ENCODE assay signal across 21 cellular contexts in genomic region chr4:6390357-6390756, GRCh38.
DNase-seq lines count a peak whose midpoint lies in the region; ATAC-seq and TF ChIP-seq lines count a peak whose summit lies in the region.
"Had no signal": no experiment of that assay in that cellular context is flagged by ENCODE, and none has a peak within 500 bp of the region (broad histone marks: within the 10 kb centered on the region; RNA-seq: fewer than 3 reads in every experiment).

No MANE protein-coding gene starts in this region.

- H3K4me1 ChIP-seq in mucosa of descending colon (ENCODE audit: low read depth): no peaks in the 10 kb centered on the region
- H3K4me1 ChIP-seq in prostate gland (replicated peaks): peaks cover 3% of the 10 kb centered on the region

- peaks cover 33% of the 10 kb centered on the region for H3K27me3 Mint-ChIP-seq in stimulated activated naive CD8-positive, alpha-beta T cell treated with anti-CD3 and anti-CD28 coated beads, Interleukin-15, amount 100 ng/mL, for 72 hours
- H3K27me3 Mint-ChIP-seq in T-helper 17 cell: peaks cover 31% of the 10 kb centered on the region

- no peak overlapping the region for H3K4me3 ChIP-seq in mucosa of descending colon
- H3K4me3 ChIP-seq in prostate gland: no peak overlapping the region
- H3K4me3 ChIP-seq: A549; BLaER1 treated with 17β-estradiol and CSF1 and Interleukin-3, amounts not matched to agents 10 nM and 100 nM; GM12878 had no signal

- WGBS in prostate gland: 50% methylated on average over 17 of the region's 18 CpGs

- H3K4me3 Mint-ChIP-seq in stimulated activated naive CD8-positive, alpha-beta T cell treated with anti-CD3 and anti-CD28 coated beads, Interleukin-15, amount 100 ng/mL, for 72 hours: no peak overlapping the region
- H3K4me3 Mint-ChIP-seq in T-helper 17 cell: no peak overlapping the region
- H3K4me3 Mint-ChIP-seq: activated CD8-positive, alpha-beta memory T cell treated with anti-CD3 and anti-CD28 coated beads, Interleukin-2, amount 10 ng/mL, durations not matched to agents 7 days and 5 days; activated naive CD8-positive, alpha-beta T cell treated with anti-CD3 and anti-CD28 coated beads, Interleukin-2, amount 50 U/mL, for 24 hours had no signal

- peaks cover 5% of the 10 kb centered on the region for H3K36me3 Mint-ChIP-seq in T-helper 17 cell (ENCODE audit: low read depth)
- H3K36me3 Mint-ChIP-seq: activated CD8-positive, alpha-beta memory T cell treated with anti-CD3 and anti-CD28 coated beads, Interleukin-2, amount 10 ng/mL, durations not matched to agents 7 days and 5 days had no signal

- TF ChIP-seq POLR2A in prostate gland (IDR thresholded peaks at IDR 0.05): no peak

- no peaks in the 10 kb centered on the region for H3K4me1 Mint-ChIP-seq in stimulated activated naive CD8-positive, alpha-beta T cell treated with anti-CD3 and anti-CD28 coated beads, Interleukin-15, amount 100 ng/mL, for 72 hours
- H3K4me1 Mint-ChIP-seq in T-helper 17 cell: peaks cover 7% of the 10 kb centered on the region
- H3K4me1 Mint-ChIP-seq: activated CD8-positive, alpha-beta memory T cell treated with anti-CD3 and anti-CD28 coated beads, Interleukin-2, amount 10 ng/mL, durations not matched to agents 7 days and 5 days; activated naive CD8-positive, alpha-beta T cell treated with anti-CD3 and anti-CD28 coated beads, Interleukin-2, amount 50 U/mL, for 24 hours had no signal

- no peaks in the 10 kb centered on the region for H3K9me3 Mint-ChIP-seq in stimulated activated naive CD8-positive, alpha-beta T cell treated with anti-CD3 and anti-CD28 coated beads, Interleukin-15, amount 100 ng/mL, for 72 hours
- H3K9me3 Mint-ChIP-seq: activated naive CD8-positive, alpha-beta T cell treated with anti-CD3 and anti-CD28 coated beads, Interleukin-2, amount 50 U/mL, for 24 hours had no signal

- no peaks in the 10 kb centered on the region for H3K9me3 ChIP-seq in mucosa of descending colon
- H3K9me3 ChIP-seq in prostate gland: no peaks in the 10 kb centered on the region
- H3K9me3 ChIP-seq in T-helper 17 cell (ENCODE audit: control insufficient read depth, low read length, poor library complexity, severe bottlenecking): no peaks in the 10 kb centered on the region
- H3K9me3 ChIP-seq: A549; BLaER1 treated with 17β-estradiol and CSF1 and Interleukin-3, amounts not matched to agents 10 nM and 100 nM had no signal

- no peaks in the 10 kb centered on the region for H3K27me3 ChIP-seq in prostate gland (replicated peaks; ENCODE audit: insufficient read depth)
- H3K27me3 ChIP-seq: BLaER1 treated with 17β-estradiol and CSF1 and Interleukin-3, amounts not matched to agents 10 nM and 100 nM had no signal

- H3K27ac ChIP-seq in prostate gland: no peak overlapping the region
- H3K27ac ChIP-seq: A549; BLaER1 treated with 17β-estradiol and CSF1 and Interleukin-3, amounts not matched to agents 10 nM and 100 nM had no signal

- no peak for DNase-seq in stimulated activated naive CD8-positive, alpha-beta T cell treated with anti-CD3 and anti-CD28 coated beads, Interleukin-15, amount 100 ng/mL, for 72 hours
- DNase-seq in stimulated activated naive CD8-positive, alpha-beta T cell treated with anti-CD3 and anti-CD28 coated beads, Interleukin-15, Interleukin-2, amounts not matched to agents 100 U/mL and 50 U/mL, for 24 hours: no peak
- peak; percentile 62 for DNase-seq in left cardiac atrium
- DNase-seq in mucosa of descending colon: peak in 2 of 3 donors; percentile 26 to 44
- DNase-seq in prostate gland (ENCODE audit: low spot score): no peak
- no peak for DNase-seq in T-helper 17 cell
- no peak for DNase-seq in SK-N-DZ (ENCODE audit: low spot score)
- DNase-seq: activated CD4-positive, alpha-beta T cell treated with anti-CD3 and anti-CD28 coated beads for 48 hours; activated CD8-positive, alpha-beta memory T cell treated with anti-CD3 and anti-CD28 coated beads, Interleukin-2, amount 10 ng/mL, durations not matched to agents 7 days and 5 days; activated naive CD8-positive, alpha-beta T cell treated with anti-CD3 and anti-CD28 coated beads, Interleukin-2, amount 50 U/mL, for 24 hours; left colon; MM.1S; NCI-H1694; NCI-H446; RPMI8226; stimulated activated CD4-positive, alpha-beta T cell treated with anti-CD3 and anti-CD28 coated beads, Interleukin-2, amount 100 ng/mL, for 24 hours; stimulated activated naive CD4-positive, alpha-beta T cell treated with Interleukin-2 at 50 U/mL for 16 hours had no signal

- intact Hi-C loops in left cardiac atrium (cut with DNase I) (no loop called here), mucosa of descending colon (cut with DNase I, micrococcal nuclease) (no loop called here), prostate gland (cut with DNase I) (no loop called here)

- no peak overlapping the region for H3K27ac Mint-ChIP-seq in stimulated activated naive CD8-positive, alpha-beta T cell treated with anti-CD3 and anti-CD28 coated beads, Interleukin-15, amount 100 ng/mL, for 72 hours
- no peak overlapping the region for H3K27ac Mint-ChIP-seq in T-helper 17 cell
- H3K27ac Mint-ChIP-seq: activated CD8-positive, alpha-beta memory T cell treated with anti-CD3 and anti-CD28 coated beads, Interleukin-2, amount 10 ng/mL, durations not matched to agents 7 days and 5 days; activated naive CD8-positive, alpha-beta T cell treated with anti-CD3 and anti-CD28 coated beads, Interleukin-2, amount 50 U/mL, for 24 hours had no signal

- H3K36me3 ChIP-seq in mucosa of descending colon (ENCODE audit: low read depth) (no peaks in the 10 kb centered on the region), prostate gland (no peaks in the 10 kb centered on the region)
- H3K36me3 ChIP-seq: BLaER1 treated with 17β-estradiol and CSF1 and Interleukin-3, amounts not matched to agents 10 nM and 100 nM had no signal

- TF ChIP-seq CTCF in mucosa of descending colon (IDR thresholded peaks at IDR 0.05) (no peak), prostate gland (IDR thresholded peaks at IDR 0.05) (no peak)

- peak; percentile 20 for ATAC-seq in stimulated activated naive CD8-positive, alpha-beta T cell treated with anti-CD3 and anti-CD28 coated beads, Interleukin-15, amount 100 ng/mL, for 72 hours
- no peak for ATAC-seq in stimulated activated naive CD8-positive, alpha-beta T cell treated with anti-CD3 and anti-CD28 coated beads, Interleukin-15, Interleukin-2, amounts not matched to agents 100 U/mL and 50 U/mL, for 24 hours
- ATAC-seq in left cardiac atrium (peak; percentile 78 to 83), mucosa of descending colon (peak; percentile 34), T-helper 17 cell (no peak), GM19395 (IDR thresholded peaks at IDR 0.05; ENCODE audit: unreplicated experiment) (no peak)
- ATAC-seq: activated CD8-positive, alpha-beta memory T cell treated with anti-CD3 and anti-CD28 coated beads, Interleukin-2, amount 10 ng/mL, durations not matched to agents 7 days and 5 days; activated naive CD8-positive, alpha-beta T cell treated with anti-CD3 and anti-CD28 coated beads, Interleukin-2, amount 50 U/mL, for 24 hours; GM12878; left colon had no signal

Comparison
In these comparisons a context has a peak if more than half of its experiments do, and no peak if none do; other contexts are left out.
1. ATAC-seq: peak in stimulated activated naive CD8-positive, alpha-beta T cell treated with anti-CD3 and anti-CD28 coated beads, Interleukin-15, amount 100 ng/mL, for 72 hours (single experiment), left cardiac atrium (2 of 2) and mucosa of descending colon (single experiment); none in stimulated activated naive CD8-positive, alpha-beta T cell treated with anti-CD3 and anti-CD28 coated beads, Interleukin-15, Interleukin-2, amounts not matched to agents 100 U/mL and 50 U/mL, for 24 hours (single experiment), T-helper 17 cell (single experiment) and GM19395 (single experiment).
2. DNase-seq: peak in left cardiac atrium (single experiment) and mucosa of descending colon (2 of 3); none in stimulated activated naive CD8-positive, alpha-beta T cell treated with anti-CD3 and anti-CD28 coated beads, Interleukin-15, amount 100 ng/mL, for 72 hours (0 of 2), stimulated activated naive CD8-positive, alpha-beta T cell treated with anti-CD3 and anti-CD28 coated beads, Interleukin-15, Interleukin-2, amounts not matched to agents 100 U/mL and 50 U/mL, for 24 hours (single experiment), prostate gland (single experiment), T-helper 17 cell (0 of 3) and SK-N-DZ (single experiment).